In genomic region chr12:106106129-106106566, GRCh38 we compare ENCODE assay signal across 16 cellular contexts. TPM values are rescaled to one million over a fixed set of nuclear protein-coding genes. Genes with fewer than 3 reads are reported as not detected.
DNase-seq lines count a peak whose midpoint lies in the region; ATAC-seq and TF ChIP-seq lines count a peak whose summit lies in the region.
"Had no signal": no experiment of that assay in that cellular context is flagged by ENCODE, and none has a peak within 500 bp of the region (broad histone marks: within the 10 kb centered on the region; RNA-seq: fewer than 3 reads in every experiment).

No MANE protein-coding gene starts in this region.

- H3K79me2 ChIP-seq in MM.1S (ENCODE audit: low read length) = peaks cover 95% of the 10 kb centered on the region

- no peak overlapping the region for H3K4me2 ChIP-seq in MM.1S (ENCODE audit: low read depth, low read length)

- DNase-seq in DMS 273 (lab: John Stamatoyannopoulos, UW; ENCODE audit: unreplicated experiment) (peak; percentile 59), DMS 273 treated with DMSO at 0.1 percent for 48 hours (lab: John Stamatoyannopoulos, UW) (no peak), SJSA1 (ENCODE audit: low read depth in 1 of 2, low spot score in 2 of 2) (no peak), cardiac muscle cell (ENCODE audit: low read depth in 1 of 2, low spot score in 1 of 2) (peak in 1 of 2 donors; percentile 22), MM.1S (no peak), WERI-Rb-1 (no peak)
- DNase-seq: activated CD4-positive, CD25-positive, alpha-beta regulatory T cell; aorta; NCI-H510A treated with DMSO at 0.1 percent for 48 hours had no signal

- H3F3A ChIP-seq in MM.1S (ENCODE audit: insufficient read depth, low read length) = no peaks in the 10 kb centered on the region

- no peaks in the 10 kb centered on the region for H3K27me3 ChIP-seq in SJSA1 (replicated peaks)
- no peaks in the 10 kb centered on the region for H3K27me3 ChIP-seq in cardiac muscle cell
- no peaks in the 10 kb centered on the region for H3K27me3 ChIP-seq in MM.1S (replicated peaks; ENCODE audit: insufficient read depth, low read length)
- no peaks in the 10 kb centered on the region for H3K27me3 ChIP-seq in WERI-Rb-1 (ENCODE audit: insufficient read depth, low read depth, severe bottlenecking)
- H3K27me3 ChIP-seq: tibial nerve had no signal

- no peaks in the 10 kb centered on the region for H3K9me2 ChIP-seq in MM.1S (replicated peaks; ENCODE audit: insufficient read depth, low read length)

- H3K9ac ChIP-seq in MM.1S (ENCODE audit: low read length) = no peak overlapping the region

- H3K4me3 ChIP-seq in SJSA1 = no peak overlapping the region
- no peak overlapping the region for H3K4me3 ChIP-seq in cardiac muscle cell
- H3K4me3 ChIP-seq in MM.1S (ENCODE audit: low read length) = no peak overlapping the region
- no peak overlapping the region for H3K4me3 ChIP-seq in WERI-Rb-1 (ENCODE audit: low read depth, low read length)
- H3K4me3 ChIP-seq: prostate gland, SK-N-MC, tibial nerve had no signal

- no peak for ATAC-seq in HG03196 (IDR thresholded peaks at IDR 0.05; ENCODE audit: unreplicated experiment)

- H2AFZ ChIP-seq in MM.1S (ENCODE audit: low read length) = no peak overlapping the region

- peaks cover 41% of the 10 kb centered on the region for H3K36me3 ChIP-seq in SJSA1
- H3K36me3 ChIP-seq in cardiac muscle cell = no peaks in the 10 kb centered on the region
- H3K36me3 ChIP-seq in MM.1S (replicated peaks; ENCODE audit: insufficient read depth, low read length) = no peaks in the 10 kb centered on the region; the same call in 1 of the 2 replicates
- H3K36me3 ChIP-seq in WERI-Rb-1 = no peaks in the 10 kb centered on the region
- H3K36me3 ChIP-seq: prostate gland had no signal

- H3K4me1 ChIP-seq in SJSA1 (replicated peaks) = peaks cover 37% of the 10 kb centered on the region
- H3K4me1 ChIP-seq in cardiac muscle cell (ENCODE audit: low read depth) = peaks cover 36% of the 10 kb centered on the region
- peaks cover 9% of the 10 kb centered on the region; the same call in 1 of the 2 replicates for H3K4me1 ChIP-seq in MM.1S (ENCODE audit: low read length)
- H3K4me1 ChIP-seq: prostate gland had no signal

- H3K27ac ChIP-seq in SJSA1 (0 out of 2 replicates have a peak overlapping the region, but pooled peaks have one; percentile 83), cardiac muscle cell (peak overlapping the region; percentile 10), temporal lobe (ENCODE audit: low read depth, low read length) (peak overlapping the region; percentile 78), MM.1S (ENCODE audit: low read length) (no peak overlapping the region), WERI-Rb-1 (no peak overlapping the region)
- H3K27ac ChIP-seq: 22Rv1, prostate gland, SK-N-MC had no signal

- H3K9me3 ChIP-seq in SJSA1 (replicated peaks) (no peaks in the 10 kb centered on the region), cardiac muscle cell (ENCODE audit: low read depth) (no peaks in the 10 kb centered on the region), MM.1S (replicated peaks; ENCODE audit: insufficient read depth, low read length) (no peaks in the 10 kb centered on the region), WERI-Rb-1 (ENCODE audit: severe bottlenecking) (no peaks in the 10 kb centered on the region)
- H3K9me3 ChIP-seq: prostate gland, tibial nerve had no signal

- H4K20me1 ChIP-seq in MM.1S (ENCODE audit: insufficient read depth, low read length) = peaks cover 35% of the 10 kb centered on the region

- TF ChIP-seq CTCF in cardiac muscle cell (IDR thresholded peaks at IDR 0.05; ENCODE audit: low read depth, low read length) (no peak), MM.1S (IDR thresholded peaks at IDR 0.05; ENCODE audit: low read length) (no peak), WERI-Rb-1 (IDR thresholded peaks at IDR 0.05; ENCODE audit: low read depth, low read length) (no peak)

RNA-seq across cellular contexts. Expression of gene NUAK1, which starts 32.6 kb away (rescaled TPM):
- total RNA-seq in SJSA1 (2014; rRNA removed; shearing (Covaris generic)) = 48.9 and 60.6 TPM in 2 replicates
- 6.1 and 7.2 TPM in 2 replicates for total RNA-seq in cardiac muscle cell
- 2.9 and 4.8 TPM in 2 replicates for polyA plus RNA-seq in cardiac muscle cell
- 35.2 TPM for total RNA-seq in temporal lobe
- polyA plus RNA-seq: IgD-negative memory B cell had no signal

Comparison
In these comparisons a context has a peak if more than half of its experiments do, and no peak if none do; other contexts are left out.
1. H3K27ac ChIP-seq: peak in SJSA1 (single experiment), cardiac muscle cell (single experiment) and temporal lobe (single experiment); none in MM.1S (single experiment) and WERI-Rb-1 (single experiment).